In the genomic region with DNA sequence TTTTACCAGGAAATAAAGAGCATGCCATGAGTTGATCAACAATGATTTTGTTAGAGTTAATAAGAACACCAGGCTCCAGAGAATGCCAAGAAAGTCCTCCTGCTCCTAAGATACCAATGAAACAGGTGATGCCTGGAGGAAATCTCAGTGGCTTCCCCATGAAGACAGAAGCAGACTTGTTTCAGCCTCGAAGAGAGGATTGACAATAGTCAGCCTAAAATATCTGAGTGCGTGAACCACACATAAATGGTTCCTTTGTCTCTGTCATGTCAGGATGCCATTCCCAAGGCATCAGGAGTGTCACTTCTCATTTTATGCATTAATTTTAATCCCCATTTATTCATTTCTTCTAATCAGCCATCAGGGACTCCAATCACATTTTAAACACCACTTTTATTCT, we compare ENCODE assay signal across 20 cellular contexts.
DNase-seq lines count a peak whose midpoint lies in the region; TF ChIP-seq lines count a peak whose summit lies in the region.
"Had no signal": no experiment of that assay in that cellular context is flagged by ENCODE, and none has a peak within 500 bp of the region (broad histone marks: within the 10 kb centered on the region; RNA-seq: fewer than 3 reads in every experiment).

No MANE protein-coding gene starts in this region.

- DNase-seq in SK-MEL-5 (ENCODE audit: low read depth, low spot score) = peak; percentile 77
- no peak for DNase-seq in endodermal cell
- peak; percentile 65 for DNase-seq in medulla oblongata (ENCODE audit: extremely low spot score)
- DNase-seq in activated CD4-positive, alpha-beta T cell treated with anti-CD3 and anti-CD28 coated beads, Interleukin-2, amount 10 ng/mL, durations not matched to agents 24 days and 14 days = no peak
- DNase-seq in MG63 = no peak
- DNase-seq in activated CD4-positive, alpha-beta T cell treated with anti-CD3 and anti-CD28 coated beads, Interleukin-2, amount 50 U/mL, for 1 hour = no peak
- no peak for DNase-seq in iPS-NIHi7 (ENCODE audit: extremely low spot score)
- DNase-seq: 8988T; CD4-positive, alpha-beta memory T cell; DMS 273 treated with DMSO at 0.1 percent for 48 hours; DMS53; DND-41; EL; GOT3; H7; HFFc6 had no signal

- WGBS in endodermal cell (ENCODE audit: insufficient coverage in 1 of 2, insufficient read length in 1 of 2), 2 experiments = 92% methylated on average over 2 of the region's 2 CpGs

- H3K36me3 ChIP-seq in endodermal cell (ENCODE audit: control insufficient read depth, insufficient read depth, low read length) (no peaks in the 10 kb centered on the region), MG63 (peaks cover 4% of the 10 kb centered on the region; the same call in 1 of the 2 replicates)

- peaks cover 18% of the 10 kb centered on the region for H3K4me1 Mint-ChIP-seq in endodermal cell
- no peaks in the 10 kb centered on the region for H3K4me1 Mint-ChIP-seq in activated CD4-positive, alpha-beta T cell treated with anti-CD3 and anti-CD28 coated beads, Interleukin-2, amount 10 ng/mL, durations not matched to agents 24 days and 14 days
- H3K4me1 Mint-ChIP-seq: CD14-positive monocyte; CD4-positive, alpha-beta memory T cell had no signal

- no peaks in the 10 kb centered on the region for H3K36me3 Mint-ChIP-seq in endodermal cell (ENCODE audit: low read depth)
- H3K36me3 Mint-ChIP-seq in activated CD4-positive, alpha-beta T cell treated with anti-CD3 and anti-CD28 coated beads, Interleukin-2, amount 10 ng/mL, durations not matched to agents 24 days and 14 days (ENCODE audit: low read depth) = no peaks in the 10 kb centered on the region
- H3K36me3 Mint-ChIP-seq: CD14-positive monocyte; CD4-positive, alpha-beta memory T cell had no signal

- H3K27me3 ChIP-seq in endodermal cell (ENCODE audit: control insufficient read depth, insufficient read depth, low read length, poor library complexity, severe bottlenecking) (no peaks in the 10 kb centered on the region), MG63 (no peaks in the 10 kb centered on the region)
- H3K27me3 ChIP-seq: BLaER1 had no signal

- peaks cover 15% of the 10 kb centered on the region for H3K4me1 ChIP-seq in endodermal cell (ENCODE audit: control insufficient read depth, insufficient read depth, low read length)
- H3K4me1 ChIP-seq: BLaER1 had no signal

- peak overlapping the region; percentile 23 for H3K27ac Mint-ChIP-seq in endodermal cell
- no peak overlapping the region for H3K27ac Mint-ChIP-seq in activated CD4-positive, alpha-beta T cell treated with anti-CD3 and anti-CD28 coated beads, Interleukin-2, amount 10 ng/mL, durations not matched to agents 24 days and 14 days
- H3K27ac Mint-ChIP-seq: CD14-positive monocyte; CD4-positive, alpha-beta memory T cell; HFFc6 had no signal

- intact Hi-C loops in activated CD4-positive, alpha-beta T cell treated with anti-CD3 and anti-CD28 coated beads, Interleukin-2, amount 10 ng/mL, durations not matched to agents 24 days and 14 days (cut with micrococcal nuclease) = no loop called here

- H3K9ac ChIP-seq in endodermal cell (ENCODE audit: extremely low read depth, low read length, poor library complexity, severe bottlenecking) = no peak overlapping the region
- H3K9ac ChIP-seq: BLaER1 had no signal

- no peak for TF ChIP-seq CTCF in endodermal cell (conservative IDR thresholded peaks at IDR 0.05)

- in situ Hi-C loops in SK-MEL-5 (cut with HindIII; ENCODE audit: low pct_unique_long_range_greater_than_20kb, low sequenced_read_pairs) = no loop called here

- H3K27me3 Mint-ChIP-seq in endodermal cell (ENCODE audit: insufficient read depth) = peaks cover 3% of the 10 kb centered on the region
- H3K27me3 Mint-ChIP-seq in activated CD4-positive, alpha-beta T cell treated with anti-CD3 and anti-CD28 coated beads, Interleukin-2, amount 10 ng/mL, durations not matched to agents 24 days and 14 days = no peaks in the 10 kb centered on the region

- H3K9me3 Mint-ChIP-seq in endodermal cell = no peaks in the 10 kb centered on the region
- H3K9me3 Mint-ChIP-seq in activated CD4-positive, alpha-beta T cell treated with anti-CD3 and anti-CD28 coated beads, Interleukin-2, amount 10 ng/mL, durations not matched to agents 24 days and 14 days = no peaks in the 10 kb centered on the region
- H3K9me3 Mint-ChIP-seq: CD14-positive monocyte; CD4-positive, alpha-beta memory T cell; HFFc6 had no signal

- no peak overlapping the region for H3K27ac ChIP-seq in endodermal cell (ENCODE audit: low read depth, low read length)
- H3K27ac ChIP-seq: BLaER1, HL-60 had no signal

- H3K4me3 ChIP-seq in endodermal cell (ENCODE audit: low read length) (no peak overlapping the region), MG63 (no peak overlapping the region)
- H3K4me3 ChIP-seq: BLaER1, GM12878 had no signal

- no peaks in the 10 kb centered on the region for H3K9me3 ChIP-seq in endodermal cell (ENCODE audit: control insufficient read depth, low read length)
- H3K9me3 ChIP-seq in MG63 = no peaks in the 10 kb centered on the region
- H3K9me3 ChIP-seq: BLaER1 had no signal

- no peak overlapping the region for H3K4me3 Mint-ChIP-seq in endodermal cell
- no peak overlapping the region for H3K4me3 Mint-ChIP-seq in activated CD4-positive, alpha-beta T cell treated with anti-CD3 and anti-CD28 coated beads, Interleukin-2, amount 10 ng/mL, durations not matched to agents 24 days and 14 days
- H3K4me3 Mint-ChIP-seq: CD14-positive monocyte; CD4-positive, alpha-beta memory T cell; HFFc6 had no signal

Comparison
In these comparisons a context has a peak if more than half of its experiments do, and no peak if none do; other contexts are left out.
1. DNase-seq: peak in SK-MEL-5 (single experiment) and medulla oblongata (single experiment); none in endodermal cell (single experiment), activated CD4-positive, alpha-beta T cell treated with anti-CD3 and anti-CD28 coated beads, Interleukin-2, amount 10 ng/mL, durations not matched to agents 24 days and 14 days (single experiment), MG63 (single experiment), activated CD4-positive, alpha-beta T cell treated with anti-CD3 and anti-CD28 coated beads, Interleukin-2, amount 50 U/mL, for 1 hour (single experiment) and iPS-NIHi7 (single experiment).